Comparison of ENCODE assay signal across 13 cellular contexts in the genomic region with DNA sequence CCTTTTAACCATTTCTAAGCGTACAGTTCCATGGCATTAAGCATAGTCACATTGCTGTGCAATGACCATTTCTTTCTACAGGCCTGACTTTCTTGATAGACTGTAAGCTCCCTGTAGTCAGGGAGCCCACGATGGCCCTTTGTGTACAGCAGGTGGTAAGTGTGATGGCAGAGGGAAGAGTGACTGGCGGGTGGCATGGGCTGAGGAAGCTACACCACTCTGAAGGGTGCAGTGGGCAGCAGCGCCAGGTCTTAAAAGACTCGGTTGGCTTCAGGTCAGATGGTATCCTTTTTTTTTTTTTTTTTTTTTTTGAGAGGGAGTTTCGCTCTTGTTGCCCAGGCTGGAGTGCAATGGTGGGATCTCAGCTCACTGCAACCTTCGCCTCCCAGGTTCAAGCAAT. TPM values are rescaled to one million over a fixed set of nuclear protein-coding genes. Genes with fewer than 3 reads are reported as not detected.
A peak's percentile ranks its signal among the peaks of the same experiment; 100 is the strongest.
DNase-seq lines count a peak whose midpoint lies in the region; ATAC-seq and TF ChIP-seq lines count a peak whose summit lies in the region.
"Had no signal": no experiment of that assay in that cellular context is flagged by ENCODE, and none has a peak within 500 bp of the region (broad histone marks: within the 10 kb centered on the region; RNA-seq: fewer than 3 reads in every experiment).

No MANE protein-coding gene starts in this region.

- ATAC-seq in CD4-positive, alpha-beta T cell (ENCODE audit: poor library complexity): no peak
- no peak for ATAC-seq in activated T-helper 17 cell treated with anti-CD3 and anti-CD28 coated beads, Interleukin-2, amount 50 U/mL, for 72 hours (replicated peaks)
- ATAC-seq in lower lobe of right lung: no peak
- ATAC-seq in GM18867 (IDR thresholded peaks at IDR 0.05; ENCODE audit: unreplicated experiment): no peak
- ATAC-seq in GM18511 (IDR thresholded peaks at IDR 0.05; ENCODE audit: unreplicated experiment): no peak
- ATAC-seq in GM19324 (IDR thresholded peaks at IDR 0.05; ENCODE audit: low FRiP score, unreplicated experiment): no peak

- WGBS in esophagus muscularis mucosa: 88% methylated on average over 7 of the region's 7 CpGs

- CTCF ChIA-PET in A673 (lab: Charles Lee): no interaction called here
- CTCF ChIA-PET in CD4-positive, alpha-beta T cell (lab: Charles Lee): interaction anchor here (5.2 kb wide), 1 partner anchor 12 kb away, joined by 117 read pairs; no protein-coding TSS in a partner anchor

- H3K36me3 ChIP-seq in A673 (ENCODE audit: insufficient read depth, low read length, poor library complexity, severe bottlenecking) (no peaks in the 10 kb centered on the region), lower lobe of right lung (peaks cover under 1% of the 10 kb centered on the region), esophagus muscularis mucosa (peaks cover 0 to 5% (median 1%) of the 10 kb centered on the region in 4 donors)

- H3K27me3 ChIP-seq in A673 (replicated peaks; ENCODE audit: insufficient read depth, low read depth, low read length, poor library complexity) (no peaks in the 10 kb centered on the region), lower lobe of right lung (ENCODE audit: low read depth) (no peaks in the 10 kb centered on the region), esophagus muscularis mucosa (no peaks in the 10 kb centered on the region)
- H3K27me3 ChIP-seq in CD4-positive, alpha-beta T cell (ENCODE audit: control insufficient read depth, insufficient read depth, low read length): no peaks in the 10 kb centered on the region
- H3K27me3 ChIP-seq: vagina had no signal

- H3K4me3 ChIP-seq in A673 (ENCODE audit: low read depth, low read length, poor library complexity, severe bottlenecking) (no peak overlapping the region), lower lobe of right lung (peak overlapping the region; percentile 78), esophagus muscularis mucosa (peak overlapping the region in 2 of 4 donors; percentile 77 to 87)

- POLR2A ChIA-PET in A673 (lab: Charles Lee; ENCODE audit: low non-redundant PET): no interaction called here
- POLR2A ChIA-PET in CD4-positive, alpha-beta T cell (lab: Charles Lee): no interaction called here

- peaks cover 29% of the 10 kb centered on the region for H3K4me1 Mint-ChIP-seq in CD4-positive, alpha-beta T cell (ENCODE audit: low read depth)
- peaks cover 11% of the 10 kb centered on the region for H3K4me1 Mint-ChIP-seq in activated T-helper 17 cell treated with anti-CD3 and anti-CD28 coated beads, Interleukin-2, amount 50 U/mL, for 72 hours

- H3K9me3 Mint-ChIP-seq in CD4-positive, alpha-beta T cell: no peaks in the 10 kb centered on the region
- H3K9me3 Mint-ChIP-seq in activated T-helper 17 cell treated with anti-CD3 and anti-CD28 coated beads, Interleukin-2, amount 50 U/mL, for 72 hours: no peaks in the 10 kb centered on the region

- TF ChIP-seq CTCF in A673 (conservative IDR thresholded peaks at IDR 0.05; ENCODE audit: low read depth, low read length) (no peak), lower lobe of right lung (IDR thresholded peaks at IDR 0.05) (no peak), esophagus muscularis mucosa (IDR thresholded peaks at IDR 0.05) (no peak)
- no peak for TF ChIP-seq CTCF in CD4-positive, alpha-beta T cell (IDR thresholded peaks at IDR 0.05)

- H3K27ac ChIP-seq in A673 (ENCODE audit: low read depth, low read length, poor library complexity, severe bottlenecking) (no peak overlapping the region), lower lobe of right lung (peak overlapping the region; percentile 94), esophagus muscularis mucosa (replicated peaks in 1 of 4) (peak overlapping the region in 1 of 4 donors; percentile 66)
- H3K27ac ChIP-seq in CD4-positive, alpha-beta T cell (ENCODE audit: low read depth, low read length): no peak overlapping the region

- no peaks in the 10 kb centered on the region for H3K27me3 Mint-ChIP-seq in CD4-positive, alpha-beta T cell
- H3K27me3 Mint-ChIP-seq in activated T-helper 17 cell treated with anti-CD3 and anti-CD28 coated beads, Interleukin-2, amount 50 U/mL, for 72 hours: no peaks in the 10 kb centered on the region

- H3K27ac Mint-ChIP-seq in CD4-positive, alpha-beta T cell: no peak overlapping the region
- H3K27ac Mint-ChIP-seq in activated T-helper 17 cell treated with anti-CD3 and anti-CD28 coated beads, Interleukin-2, amount 50 U/mL, for 72 hours: no peak overlapping the region

- peaks cover 5% of the 10 kb centered on the region for H3K36me3 Mint-ChIP-seq in CD4-positive, alpha-beta T cell (ENCODE audit: low read depth)
- no peaks in the 10 kb centered on the region for H3K36me3 Mint-ChIP-seq in activated T-helper 17 cell treated with anti-CD3 and anti-CD28 coated beads, Interleukin-2, amount 50 U/mL, for 72 hours (ENCODE audit: low read depth)

- BruUV-seq in A673 (replicated peaks; lab: Mats Ljungman, UMichigan): TSS peak; percentile 28

- intact Hi-C loops in A673 (cut with micrococcal nuclease; ENCODE audit: unreplicated experiment): no loop called here
- intact Hi-C loops in CD4-positive, alpha-beta T cell (cut with DNase I, micrococcal nuclease): loop anchor here in 1 of 2 experiments (5.0 kb wide), 1 partner anchor 84 kb away; the partner anchor contains the start of gene MAPK1
- intact Hi-C loops in lower lobe of right lung (cut with DNase I): no loop called here
- intact Hi-C loops in esophagus muscularis mucosa (cut with DNase I): no loop called here

- H3K4me1 ChIP-seq in A673 (ENCODE audit: insufficient read depth, low read length, poor library complexity, severe bottlenecking): peaks cover 39% of the 10 kb centered on the region
- peaks cover 61% of the 10 kb centered on the region for H3K4me1 ChIP-seq in lower lobe of right lung
- H3K4me1 ChIP-seq in esophagus muscularis mucosa: peaks cover 54 to 67% (median 65%) of the 10 kb centered on the region in 4 donors

- H3K9me3 ChIP-seq in A673 (ENCODE audit: low read depth, low read length, poor library complexity, severe bottlenecking) (no peaks in the 10 kb centered on the region), lower lobe of right lung (no peaks in the 10 kb centered on the region), esophagus muscularis mucosa (no peaks in the 10 kb centered on the region)
- no peaks in the 10 kb centered on the region for H3K9me3 ChIP-seq in CD4-positive, alpha-beta T cell (ENCODE audit: control insufficient read depth, low read length)
- H3K9me3 ChIP-seq: vagina had no signal

- no peak for DNase-seq in A673 (ENCODE audit: low spot score)
- DNase-seq in CD4-positive, alpha-beta T cell: no peak
- no peak for DNase-seq in lower lobe of right lung
- no peak for DNase-seq in esophagus muscularis mucosa (ENCODE audit: extremely low spot score)
- DNase-seq: activated effector memory CD4-positive, alpha-beta T cell treated with Interleukin-2 at 50 U/mL for 16 hours; C1 segment of cervical spinal cord; GDM1; stimulated activated CD4-positive, alpha-beta T cell treated with anti-CD3 and anti-CD28 coated beads, Interleukin-4, amount 100 ng/mL, for 1 hour had no signal

- no peak for TF ChIP-seq EP300 in esophagus muscularis mucosa (IDR thresholded peaks at IDR 0.05)

- TF ChIP-seq POLR2A in esophagus muscularis mucosa (IDR thresholded peaks at IDR 0.05; ENCODE audit: low read depth): no peak

- peak overlapping the region; percentile 71 for H3K4me3 Mint-ChIP-seq in CD4-positive, alpha-beta T cell
- H3K4me3 Mint-ChIP-seq in activated T-helper 17 cell treated with anti-CD3 and anti-CD28 coated beads, Interleukin-2, amount 50 U/mL, for 72 hours: peak overlapping the region; percentile 66

RNA-seq across cellular contexts. Expression of gene PPM1F, which starts 1.6 kb away (rescaled TPM):
- total RNA-seq in A673 (2021) (85.9 and 101 TPM in 2 replicates), lower lobe of right lung (51.0 TPM), esophagus muscularis mucosa (10 to 100 TPM; 30.3 to 88.5 (median 74.1) TPM)
- 10 to 100 TPM; 18.0 to 18.3 TPM for total RNA-seq in CD4-positive, alpha-beta T cell
- 10 to 100 TPM; 17.3 to 20.3 TPM for total RNA-seq in activated T-helper 17 cell treated with anti-CD3 and anti-CD28 coated beads, Interleukin-2, amount 50 U/mL, for 72 hours

RNA-seq across cellular contexts. Expression of gene TOP3B, which starts 31.5 kb away (rescaled TPM):
- 60.2 and 60.4 TPM in 2 replicates for total RNA-seq in A673 (2021)
- total RNA-seq in CD4-positive, alpha-beta T cell: 10 to 100 TPM; 60.2 to 62.8 TPM
- 10 to 100 TPM; 34.6 to 42.3 TPM for total RNA-seq in activated T-helper 17 cell treated with anti-CD3 and anti-CD28 coated beads, Interleukin-2, amount 50 U/mL, for 72 hours
- total RNA-seq in lower lobe of right lung: 32.1 TPM
- total RNA-seq in esophagus muscularis mucosa: 10 to 100 TPM; 12.3 to 27.5 (median 20.4) TPM
